ENCODE assay signal across 1 cellular context in genomic region chr1:27876341-27877114, GRCh38.
TF ChIP-seq lines count a peak whose summit lies in the region.

No MANE protein-coding gene starts in this region.

TF ChIP-seq in IMR-90, 13 proteins besides CTCF, POLR2A, EP300 and RAD21:
- TF ChIP-seq SMC3 (IDR thresholded peaks at IDR 0.05; ENCODE audit: low read depth, low read length) (no peak), NFE2L2 (IDR thresholded peaks at IDR 0.05; ENCODE audit: low read depth, low read length) (no peak), MAFK (IDR thresholded peaks at IDR 0.05; ENCODE audit: low read depth, low read length) (no peak), ELK1 (IDR thresholded peaks at IDR 0.05; ENCODE audit: borderline replicate concordance, low read depth, low read length) (no peak), CHD1 (IDR thresholded peaks at IDR 0.05; ENCODE audit: low read depth, low read length) (no peak), CEBPB (IDR thresholded peaks at IDR 0.05; ENCODE audit: low read depth, low read length) (no peak), USF2 (IDR thresholded peaks at IDR 0.05; ENCODE audit: low read depth, low read length) (no peak), BHLHE40 (IDR thresholded peaks at IDR 0.05; ENCODE audit: low read depth, low read length) (no peak), MAZ (IDR thresholded peaks at IDR 0.05; ENCODE audit: borderline replicate concordance, low read depth, low read length) (no peak), MXI1 (IDR thresholded peaks at IDR 0.05; ENCODE audit: borderline replicate concordance, low read depth, low read length) (no peak)
TF ChIP-seq in IMR-90: peak in this region for 0.
